In genomic region chr1:41643422-41643821, GRCh38 we compare ENCODE assay signal across 17 cellular contexts.
DNase-seq lines count a peak whose midpoint lies in the region; ATAC-seq, FAIRE-seq and TF ChIP-seq lines count a peak whose summit lies in the region.
"Had no signal": no experiment of that assay in that cellular context is flagged by ENCODE, and none has a peak within 500 bp of the region (broad histone marks: within the 10 kb centered on the region; RNA-seq: fewer than 3 reads in every experiment).

No MANE protein-coding gene starts in this region.

- POLR2A ChIA-PET in activated CD4-positive, alpha-beta T cell treated with anti-CD3 and anti-CD28 coated beads for 36 hours (lab: Charles Lee): interaction anchor here (0.8 kb wide), 1 partner anchor 18 kb away, joined by 3 read pairs; no protein-coding TSS in a partner anchor

- CTCF ChIA-PET in activated CD4-positive, alpha-beta T cell treated with anti-CD3 and anti-CD28 coated beads for 36 hours (lab: Charles Lee): interaction anchor here (1.2 kb wide), 1 partner anchor 154 kb away, joined by 3 read pairs; no protein-coding TSS in a partner anchor
- CTCF ChIA-PET in activated naive CD4-positive, alpha-beta T cell treated with anti-CD3 and anti-CD28 coated beads for 36 hours (lab: Charles Lee): no interaction called here

- H3K9me3 Mint-ChIP-seq in activated CD4-positive, alpha-beta T cell treated with anti-CD3 and anti-CD28 coated beads for 36 hours (ENCODE audit: low read depth): no peaks in the 10 kb centered on the region
- no peaks in the 10 kb centered on the region for H3K9me3 Mint-ChIP-seq in activated naive CD4-positive, alpha-beta T cell treated with anti-CD3 and anti-CD28 coated beads for 36 hours
- H3K9me3 Mint-ChIP-seq in endodermal cell: no peaks in the 10 kb centered on the region
- H3K9me3 Mint-ChIP-seq: CD4-positive, alpha-beta T cell; GM23338 had no signal

- no peaks in the 10 kb centered on the region for H3K4me1 ChIP-seq in endodermal cell (ENCODE audit: control insufficient read depth, insufficient read depth, low read length)

- WGBS in endodermal cell (ENCODE audit: insufficient coverage in 1 of 2, insufficient read length in 1 of 2), 2 experiments: 82 to 100% methylated on average over 1 to 2 of the region's 4 CpGs

- no peak for ATAC-seq in activated CD4-positive, alpha-beta T cell treated with anti-CD3 and anti-CD28 coated beads for 36 hours
- ATAC-seq: GM23338 had no signal

- H3K4me1 Mint-ChIP-seq in activated CD4-positive, alpha-beta T cell treated with anti-CD3 and anti-CD28 coated beads for 36 hours: peaks cover 19% of the 10 kb centered on the region
- peaks cover 35% of the 10 kb centered on the region for H3K4me1 Mint-ChIP-seq in activated naive CD4-positive, alpha-beta T cell treated with anti-CD3 and anti-CD28 coated beads for 36 hours (ENCODE audit: low read depth)
- H3K4me1 Mint-ChIP-seq in endodermal cell: no peaks in the 10 kb centered on the region

- no peaks in the 10 kb centered on the region for H3K36me3 ChIP-seq in endodermal cell (ENCODE audit: control insufficient read depth, insufficient read depth, low read length)

- H3K27me3 Mint-ChIP-seq in activated CD4-positive, alpha-beta T cell treated with anti-CD3 and anti-CD28 coated beads for 36 hours: no peaks in the 10 kb centered on the region
- no peaks in the 10 kb centered on the region for H3K27me3 Mint-ChIP-seq in activated naive CD4-positive, alpha-beta T cell treated with anti-CD3 and anti-CD28 coated beads for 36 hours (ENCODE audit: low read depth)
- H3K27me3 Mint-ChIP-seq in endodermal cell (ENCODE audit: insufficient read depth): no peaks in the 10 kb centered on the region
- H3K27me3 Mint-ChIP-seq: CD4-positive, alpha-beta T cell had no signal

- DNase-seq in activated CD4-positive, alpha-beta T cell treated with anti-CD3 and anti-CD28 coated beads for 36 hours: peak; percentile 1
- DNase-seq in activated CD4-positive, alpha-beta T cell treated with anti-CD3 and anti-CD28 coated beads, Interleukin-2, amount 50 U/mL, for 4 hours: no peak
- peak; percentile 3 for DNase-seq in activated naive CD4-positive, alpha-beta T cell treated with anti-CD3 and anti-CD28 coated beads for 36 hours
- no peak for DNase-seq in activated naive CD4-positive, alpha-beta T cell treated with Interleukin-2 at 50 U/mL for 16 hours
- DNase-seq in endodermal cell (peak; percentile 29), urothelium cell line (ENCODE audit: low spot score) (no peak), NCI-H526 (lab: John Stamatoyannopoulos, UW) (no peak), CD1c-positive myeloid dendritic cell (ENCODE audit: extremely low spot score) (no peak)
- DNase-seq: Calu3; CD4-positive, alpha-beta T cell; DMS79; EL; H7 had no signal

- H3K9ac ChIP-seq in endodermal cell (ENCODE audit: extremely low read depth, low read length, poor library complexity, severe bottlenecking): no peak overlapping the region
- H3K9ac ChIP-seq: BLaER1 treated with 17β-estradiol and CSF1 and Interleukin-3, amounts not matched to agents 10 nM and 100 nM had no signal

- FAIRE-seq in urothelium cell line (lab: Jason Lieb, UNC): peak; percentile 85
- FAIRE-seq: G401.6 had no signal

- H3K27ac Mint-ChIP-seq in activated CD4-positive, alpha-beta T cell treated with anti-CD3 and anti-CD28 coated beads for 36 hours: no peak overlapping the region
- H3K27ac Mint-ChIP-seq in activated naive CD4-positive, alpha-beta T cell treated with anti-CD3 and anti-CD28 coated beads for 36 hours: no peak overlapping the region
- no peak overlapping the region for H3K27ac Mint-ChIP-seq in endodermal cell
- H3K27ac Mint-ChIP-seq: CD4-positive, alpha-beta T cell; GM23338 had no signal

- H3K27me3 ChIP-seq in endodermal cell (ENCODE audit: control insufficient read depth, insufficient read depth, low read length, poor library complexity, severe bottlenecking): no peaks in the 10 kb centered on the region
- H3K27me3 ChIP-seq: BLaER1 treated with 17β-estradiol and CSF1 and Interleukin-3, amounts not matched to agents 10 nM and 100 nM had no signal

- no peak for TF ChIP-seq CTCF in endodermal cell (conservative IDR thresholded peaks at IDR 0.05)

- no peak overlapping the region for H3K4me3 Mint-ChIP-seq in activated CD4-positive, alpha-beta T cell treated with anti-CD3 and anti-CD28 coated beads for 36 hours
- no peak overlapping the region for H3K4me3 Mint-ChIP-seq in activated naive CD4-positive, alpha-beta T cell treated with anti-CD3 and anti-CD28 coated beads for 36 hours
- H3K4me3 Mint-ChIP-seq in endodermal cell: no peak overlapping the region
- H3K4me3 Mint-ChIP-seq: CD4-positive, alpha-beta T cell; GM23338 had no signal

- H3K9me3 ChIP-seq in endodermal cell (ENCODE audit: control insufficient read depth, low read length): no peaks in the 10 kb centered on the region
- H3K9me3 ChIP-seq: BLaER1 treated with 17β-estradiol and CSF1 and Interleukin-3, amounts not matched to agents 10 nM and 100 nM had no signal

- H3K27ac ChIP-seq in endodermal cell (ENCODE audit: low read depth, low read length): no peak overlapping the region
- H3K27ac ChIP-seq: 22Rv1; BLaER1 treated with 17β-estradiol and CSF1 and Interleukin-3, amounts not matched to agents 10 nM and 100 nM had no signal

- no peak overlapping the region for H3K4me3 ChIP-seq in endodermal cell (ENCODE audit: low read length)
- H3K4me3 ChIP-seq: BLaER1 treated with 17β-estradiol and CSF1 and Interleukin-3, amounts not matched to agents 10 nM and 100 nM; GM23338 had no signal

- peaks cover 22% of the 10 kb centered on the region for H3K36me3 Mint-ChIP-seq in activated CD4-positive, alpha-beta T cell treated with anti-CD3 and anti-CD28 coated beads for 36 hours (ENCODE audit: low read depth)
- H3K36me3 Mint-ChIP-seq in activated naive CD4-positive, alpha-beta T cell treated with anti-CD3 and anti-CD28 coated beads for 36 hours (ENCODE audit: low read depth): peaks cover 24% of the 10 kb centered on the region
- H3K36me3 Mint-ChIP-seq in endodermal cell (ENCODE audit: low read depth): no peaks in the 10 kb centered on the region

- intact Hi-C loops in activated CD4-positive, alpha-beta T cell treated with anti-CD3 and anti-CD28 coated beads for 36 hours (cut with DNase I, micrococcal nuclease): no loop called here
- intact Hi-C loops in activated naive CD4-positive, alpha-beta T cell treated with anti-CD3 and anti-CD28 coated beads for 36 hours (cut with micrococcal nuclease): no loop called here

Comparison
In these comparisons a context has a peak if more than half of its experiments do, and no peak if none do; other contexts are left out.
1. DNase-seq: peak in activated CD4-positive, alpha-beta T cell treated with anti-CD3 and anti-CD28 coated beads for 36 hours (single experiment), activated naive CD4-positive, alpha-beta T cell treated with anti-CD3 and anti-CD28 coated beads for 36 hours (single experiment) and endodermal cell (single experiment); none in activated CD4-positive, alpha-beta T cell treated with anti-CD3 and anti-CD28 coated beads, Interleukin-2, amount 50 U/mL, for 4 hours (0 of 2), activated naive CD4-positive, alpha-beta T cell treated with Interleukin-2 at 50 U/mL for 16 hours (single experiment), urothelium cell line (single experiment), NCI-H526 (0 of 2) and CD1c-positive myeloid dendritic cell (single experiment).